In genomic region chr2:108455571-108455970, GRCh38 we compare ENCODE assay signal across 4 cellular contexts.
TF ChIP-seq lines count a peak whose summit lies in the region.

No MANE protein-coding gene starts in this region.

TF ChIP-seq in SK-N-SH treated with all-trans-retinoic acid at 6 μM for 48 hours, 23 proteins besides CTCF, POLR2A, EP300 and RAD21:
- no peak for TF ChIP-seq BACH2 (CRISPR knock-in tag; IDR thresholded peaks at IDR 0.05; ENCODE audit: borderline replicate concordance)
- TF ChIP-seq ZNF8 (CRISPR knock-in tag; IDR thresholded peaks at IDR 0.05), result peak; percentile 88

TF ChIP-seq in SK-N-SH, 30 proteins besides CTCF, POLR2A, EP300 and RAD21:
- no peak for TF ChIP-seq NFIC (IDR thresholded peaks at IDR 0.05; ENCODE audit: borderline replicate concordance)
- TF ChIP-seq ELF1 (IDR thresholded peaks at IDR 0.05), result no peak

TF ChIP-seq in HEK293, 187 proteins besides CTCF, POLR2A, EP300 and RAD21:
- TF ChIP-seq ZNF146 (tag by site-specific recombination; IDR thresholded peaks at IDR 0.05), result peak; percentile 75
- TF ChIP-seq KLF16 (tag by site-specific recombination; IDR thresholded peaks at IDR 0.05), result no peak
TF ChIP-seq in HEK293: peak in this region for 1.

TF ChIP-seq in K562, 482 proteins besides CTCF, POLR2A, EP300 and RAD21:
- TF ChIP-seq ZMIZ1 (IDR thresholded peaks at IDR 0.05; ENCODE audit: low read depth in 2 of 2, low read length in 2 of 2), result no peak
- 0 out of 4 replicates have a peak, but pooled peaks of 1 of the 2 experiments have one; percentile 9 for TF ChIP-seq KDM1A (IDR thresholded peaks at IDR 0.05)
- TF ChIP-seq ZNF146 (CRISPR knock-in tag; IDR thresholded peaks at IDR 0.05; ENCODE audit: unreplicated experiment), result peak; percentile 55
